Comparison of ENCODE assay signal across 8 cellular contexts in genomic region chrX:130172127-130172834, GRCh38. TPM values are rescaled to one million over a fixed set of nuclear protein-coding genes. Genes with fewer than 3 reads are reported as not detected.
DNase-seq lines count a peak whose midpoint lies in the region; ATAC-seq, FAIRE-seq and TF ChIP-seq lines count a peak whose summit lies in the region.

No MANE protein-coding gene starts in this region.

- no peak overlapping the region for H3K4ac ChIP-seq in mesendoderm (ENCODE audit: low read depth, low read length)

- no peak for TF ChIP-seq RAD21 in GM12878 (IDR thresholded peaks at IDR 0.05; ENCODE audit: insufficient read depth, low read depth, low read length)

- SMC1A ChIA-PET in GM12878 (lab: Charles Lee; ENCODE audit: uncharacterized antibody, unreplicated experiment), result interaction anchor here (2.1 to 3.1 kb wide), 2 partner anchors 87 to 88 kb away, joined by 8 to 13 read pairs; no protein-coding TSS in a partner anchor

- no peak overlapping the region for H2AK5ac ChIP-seq in mesendoderm (ENCODE audit: low read length)

- H3K79me2 ChIP-seq in GM12878 (ENCODE audit: control insufficient read depth, insufficient read depth, low read length) (peaks cover 50% of the 10 kb centered on the region), mesendoderm (ENCODE audit: control insufficient read depth, insufficient read depth, low read length) (no peaks in the 10 kb centered on the region)

- peak in 1 of 8 donors; percentile 2 for ATAC-seq in heart right ventricle
- no peak for ATAC-seq in GM12878
- ATAC-seq in GM19452 (IDR thresholded peaks at IDR 0.05; ENCODE audit: unreplicated experiment), result no peak
- ATAC-seq in GM18502 (IDR thresholded peaks at IDR 0.05; ENCODE audit: poor library complexity, unreplicated experiment), result no peak

- H2BK5ac ChIP-seq in mesendoderm (ENCODE audit: low read length), result no peak overlapping the region

- no TSS peak for BruUV-seq in GM12878 (replicated peaks; lab: Mats Ljungman, UMichigan)

- 35 to 40% methylated on average over 33 to 34 of the region's 34 CpGs for WGBS in heart right ventricle, 2 donors
- 42% methylated on average over 32 of the region's 34 CpGs for WGBS in GM12878 (ENCODE audit: insufficient coverage, insufficient replicate concordance, low lambda C conversion rate, missing lambda C conversion rate)
- no CpG with 5 or more reads among the region's 34 CpGs for WGBS in mesendoderm (ENCODE audit: extremely low coverage, insufficient coverage, low lambda C conversion rate)
- WGBS in urinary bladder, result 21% methylated on average over 34 of the region's 34 CpGs

- RAD21 ChIA-PET in GM12878 (lab: Charles Lee; ENCODE audit: unreplicated experiment), result interaction anchor here (0.8 to 3.0 kb wide), 3 partner anchors 17 to 242 kb away, joined by 3 to 13 read pairs (median 3); no protein-coding TSS in a partner anchor

- TF ChIP-seq EP300 in GM12878 (IDR thresholded peaks at IDR 0.05; ENCODE audit: borderline replicate concordance in 1 of 2, control insufficient read depth in 1 of 2, low read depth in 2 of 2, low read length in 2 of 2), result no peak

- H3K36me3 ChIP-seq in heart right ventricle, result no peaks in the 10 kb centered on the region
- H3K36me3 ChIP-seq in GM12878 (ENCODE audit: control insufficient read depth in 2 of 2, insufficient read depth in 2 of 2, low read length in 1 of 2), result no peaks in the 10 kb centered on the region
- H3K36me3 ChIP-seq in mesendoderm (ENCODE audit: control insufficient read depth, insufficient read depth, low read length), result no peaks in the 10 kb centered on the region
- H3K36me3 ChIP-seq in urinary bladder (ENCODE audit: insufficient read depth), result no peaks in the 10 kb centered on the region

- no peak; the same call in 1 of the 2 replicates for TF ChIP-seq POLR2A in GM12878 (IDR thresholded peaks at IDR 0.05; ENCODE audit: low read depth, low read length)

- peak overlapping the region; percentile 2; the same call in 1 of the 2 replicates for H2AFZ ChIP-seq in GM12878 (ENCODE audit: control insufficient read depth, low read depth, low read length)

- FAIRE-seq in GM12878 (lab: Jason Lieb, UNC), result no peak

- peaks cover 0 to 36% (median 13%) of the 10 kb centered on the region in 9 donors for H3K4me1 ChIP-seq in heart right ventricle
- H3K4me1 ChIP-seq in GM12878 (ENCODE audit: control insufficient read depth, insufficient read depth, low read length), result peaks cover 17% of the 10 kb centered on the region
- H3K4me1 ChIP-seq in mesendoderm (ENCODE audit: control insufficient read depth, low read depth, low read length), result no peaks in the 10 kb centered on the region
- H3K4me1 ChIP-seq in urinary bladder (ENCODE audit: insufficient read depth), result no peaks in the 10 kb centered on the region

- POLR2A ChIA-PET in GM12878 (lab: Charles Lee), result interaction anchor here (1.0 to 4.2 kb wide), 4 partner anchors 10 to 87 kb away, joined by 3 to 28 read pairs (median 4); no protein-coding TSS in a partner anchor

- TF ChIP-seq CTCF in heart right ventricle (IDR thresholded peaks at IDR 0.05) (no peak), GM12878 (IDR thresholded peaks at IDR 0.05 in 2 of 3, conservative IDR thresholded peaks at IDR 0.05 in 1 of 3; ENCODE audit: control insufficient read depth in 2 of 3, extremely low read depth in 1 of 3, insufficient read depth in 1 of 3, low read depth in 3 of 3, low read length in 3 of 3) (0 out of 6 replicates have a peak, but pooled peaks of 1 of the 3 experiments have one; percentile 1)

- no peak for DNase-seq in heart right ventricle
- DNase-seq in cardiac septum (ENCODE audit: low spot score), result no peak
- no peak for DNase-seq in GM12878 (ENCODE audit: low read depth, low spot score)
- DNase-seq in mesendoderm, result no peak
- no peak for DNase-seq in NCI-H2196 treated with DMSO at 0.1 percent for 48 hours (lab: John Stamatoyannopoulos, UW; ENCODE audit: unreplicated experiment)

- no peaks in the 10 kb centered on the region for H3K9me3 ChIP-seq in heart right ventricle
- H3K9me3 ChIP-seq in GM12878 (replicated peaks; ENCODE audit: control insufficient read depth, insufficient read depth, low read length), result no peaks in the 10 kb centered on the region

- H3K4me3 ChIP-seq in heart right ventricle (peak overlapping the region; percentile 14 to 62 (median 54)), GM12878 (peak overlapping the region; percentile 80), mesendoderm (ENCODE audit: low read length) (no peak overlapping the region), urinary bladder (ENCODE audit: low read depth, low read length) (peak overlapping the region; percentile 37)

- in situ Hi-C loops in GM12878 (cut with MboI), result loop anchor here (10.0 kb wide), 1 partner anchor 87 kb away; no protein-coding TSS in a partner anchor

- H4K5ac ChIP-seq in mesendoderm (ENCODE audit: low read length), result no peak overlapping the region

- no peak overlapping the region for H2BK15ac ChIP-seq in mesendoderm (replicated peaks; ENCODE audit: low read depth)

- H3K79me1 ChIP-seq in mesendoderm (ENCODE audit: low read length), result no peaks in the 10 kb centered on the region

- intact Hi-C loops in heart right ventricle (cut with DNase I) (loop anchor here in 3 of 10 donors (5.0 to 10.0 kb wide), 2 partner anchors 47 to 50 kb away; no protein-coding TSS in a partner anchor), cardiac septum (cut with DNase I) (loop anchor here (5.0 to 10.0 kb wide), 2 partner anchors 50 to 267 kb away; partner anchors contain the start of gene UTP14A), GM12878 (cut with micrococcal nuclease; ENCODE audit: unreplicated experiment) (loop anchor here (5.0 to 10.0 kb wide), 4 partner anchors 50 to 397 kb away; partner anchors contain the start of gene SASH3)

- CTCF ChIA-PET in GM12878 (lab: Yijun Ruan, JAX), result interaction anchor here (0.7 to 5.7 kb wide), 5 partner anchors 20 to 241 kb away, joined by 3 to 30 read pairs (median 6); no protein-coding TSS in a partner anchor

- H2BK120ac ChIP-seq in mesendoderm (ENCODE audit: low read depth, low read length), result no peak overlapping the region

- H3K4me2 ChIP-seq in GM12878 (ENCODE audit: control insufficient read depth, insufficient read depth) (peak overlapping the region; percentile 31), mesendoderm (ENCODE audit: low read length) (peak overlapping the region; percentile 52)

- H3K27me3 ChIP-seq in heart right ventricle (peaks cover 0 to 4% (median 0%) of the 10 kb centered on the region in 7 donors), GM12878 (replicated peaks in 1 of 2; ENCODE audit: control insufficient read depth in 2 of 2, insufficient read depth in 2 of 2, low read length in 1 of 2) (no peaks in the 10 kb centered on the region), mesendoderm (ENCODE audit: insufficient read depth, low read length, poor library complexity) (peaks cover 2% of the 10 kb centered on the region)

- H3K18ac ChIP-seq in mesendoderm (ENCODE audit: low read length), result no peak overlapping the region

- peak overlapping the region; percentile 34 for H3K56ac ChIP-seq in mesendoderm (ENCODE audit: low read length)

- no peak overlapping the region for H3K23ac ChIP-seq in mesendoderm (ENCODE audit: low read length)

- H3K9ac ChIP-seq in GM12878 (ENCODE audit: control insufficient read depth, insufficient read depth, low read length) (peak overlapping the region; percentile 75), mesendoderm (ENCODE audit: low read length) (no peak overlapping the region)

- H3K27ac ChIP-seq in heart right ventricle (peak overlapping the region in 4 of 10 donors; percentile 66 to 80 (median 74)), GM12878 (ENCODE audit: control insufficient read depth, insufficient read depth) (peak overlapping the region; percentile 84), mesendoderm (ENCODE audit: low read depth, low read length) (no peak overlapping the region), urinary bladder (ENCODE audit: low read depth) (peak overlapping the region; percentile 32)

- H4K8ac ChIP-seq in mesendoderm (ENCODE audit: low read depth, low read length), result no peak overlapping the region

- H4K20me1 ChIP-seq in GM12878 (ENCODE audit: control insufficient read depth, insufficient read depth), result no peaks in the 10 kb centered on the region

RNA-seq across cellular contexts. Expression of gene RAB33A, which starts 0.5 kb away (rescaled TPM):
- total RNA-seq in heart right ventricle (1 to 10 TPM in 8 of 10 donors, under 1 TPM in 2; 0.32 to 4.6 (median 1.6) TPM), cardiac septum (1.2 TPM), GM12878 (2014; rRNA removed) (37.1 and 39.7 TPM in 2 replicates), GM12878 (2014; rRNA removed; fragmentation: Illumina TruSeq; extraction: Trizol) (19.1 and 19.8 TPM in 2 replicates), GM12878 (2021) (21.8 and 24.4 TPM in 2 replicates), urinary bladder (2.5 TPM)
- polyA plus RNA-seq in heart right ventricle (1 to 10 TPM in 1 of 2 donors, under 1 TPM in 1; 0.22 to 3.6 TPM), GM12878 (2011; rRNA removed) (48.6 and 67.3 TPM in 2 replicates), GM12878 (2014; fragmentation: Illumina TruSeq; extraction: Trizol) (30.5 and 38.5 TPM in 2 replicates), GM12878 (2014; fragmentation: Nextera tagmentation; extraction: Ambion mirVana) (10 to 100 TPM in 1 of 2 experiments, 1 to 10 TPM in 1; 6.3 to 14.7 TPM), GM12878 (2014; rRNA removed) (38.5 and 40.5 TPM in 2 replicates), GM12878 (2016; fragmentation: Nextera tagmentation; extraction: Ambion mirVana) (10 to 100 TPM; 36.2 to 37.3 TPM), urinary bladder (2.4 TPM)
- total RNA-seq in GM12878 (2013; cell fraction: nucleolus; rRNA removed), result 7.0 and 7.1 TPM in 2 replicates
- 14.7 TPM for polyA plus RNA-seq in GM12878 (2011; ENCODE audit: low read depth)
- polyA plus RNA-seq in GM12878 (2011; cell fraction: cytosol; rRNA removed), result 66.1 and 82.2 TPM in 2 replicates
- 30.0 and 48.6 TPM in 2 replicates for polyA plus RNA-seq in GM12878 (2011; cell fraction: nucleus; rRNA removed)
- polyA plus RNA-seq in GM12878 (2012), result 22.3 and 27.9 TPM in 2 replicates
- 69.5 and 71.9 TPM in 2 replicates for polyA minus RNA-seq in GM12878 (2011; rRNA and poly(A)+ RNA removed)
- 14.0 and 14.5 TPM in 2 replicates for polyA minus RNA-seq in GM12878 (2011; cell fraction: cytosol; rRNA and poly(A)+ RNA removed)
- polyA minus RNA-seq in GM12878 (2011; cell fraction: nucleus; rRNA and poly(A)+ RNA removed), result 11.6 and 17.7 TPM in 2 replicates
- polyA plus RNA-seq in mesendoderm (2013, experiment 1 of 2), result 0.63 TPM
- 0.57 TPM for polyA plus RNA-seq in mesendoderm (2013, experiment 2 of 2)

RNA-seq across cellular contexts. Expression of gene AIFM1, which starts 6.6 kb away (rescaled TPM):
- total RNA-seq in heart right ventricle (100 to 1,000 TPM in 9 of 10 donors, 10 to 100 TPM in 1; 93.8 to 165 (median 142) TPM), cardiac septum (97.3 TPM), GM12878 (2014; rRNA removed) (47.3 and 50.5 TPM in 2 replicates), GM12878 (2014; rRNA removed; fragmentation: Illumina TruSeq; extraction: Trizol) (87.0 and 92.5 TPM in 2 replicates), GM12878 (2021) (77.5 and 80.9 TPM in 2 replicates), urinary bladder (10.8 TPM)
- polyA plus RNA-seq in heart right ventricle (100 to 1,000 TPM in 1 of 2 donors, 10 to 100 TPM in 1; 99.4 to 114 TPM), GM12878 (2011; rRNA removed) (76.2 and 86.8 TPM in 2 replicates), GM12878 (2014; fragmentation: Illumina TruSeq; extraction: Trizol) (99.1 and 116 TPM in 2 replicates), GM12878 (2014; fragmentation: Nextera tagmentation; extraction: Ambion mirVana) (10 to 100 TPM; 44.2 to 78.0 TPM), GM12878 (2014; rRNA removed) (72.4 and 82.0 TPM in 2 replicates), GM12878 (2016; fragmentation: Nextera tagmentation; extraction: Ambion mirVana) (100 to 1,000 TPM; 121 TPM), urinary bladder (26.2 TPM)
- 11.4 and 12.3 TPM in 2 replicates for total RNA-seq in GM12878 (2013; cell fraction: nucleolus; rRNA removed)
- 35.4 TPM for polyA plus RNA-seq in GM12878 (2011; ENCODE audit: low read depth)
- polyA plus RNA-seq in GM12878 (2011; cell fraction: cytosol; rRNA removed), result 51.8 and 55.7 TPM in 2 replicates
- 66.0 and 72.4 TPM in 2 replicates for polyA plus RNA-seq in GM12878 (2011; cell fraction: nucleus; rRNA removed)
- 34.0 and 38.0 TPM in 2 replicates for polyA plus RNA-seq in GM12878 (2012)
- polyA minus RNA-seq in GM12878 (2011; rRNA and poly(A)+ RNA removed), result 45.5 and 46.7 TPM in 2 replicates
- 20.0 and 21.1 TPM in 2 replicates for polyA minus RNA-seq in GM12878 (2011; cell fraction: cytosol; rRNA and poly(A)+ RNA removed)
- polyA minus RNA-seq in GM12878 (2011; cell fraction: nucleus; rRNA and poly(A)+ RNA removed), result 9.8 and 12.2 TPM in 2 replicates
- 28.8 TPM for polyA plus RNA-seq in mesendoderm (2013, experiment 1 of 2)
- polyA plus RNA-seq in mesendoderm (2013, experiment 2 of 2), result 29.6 TPM
